9 cellular contexts compared by ENCODE assay signal in the genomic region with DNA sequence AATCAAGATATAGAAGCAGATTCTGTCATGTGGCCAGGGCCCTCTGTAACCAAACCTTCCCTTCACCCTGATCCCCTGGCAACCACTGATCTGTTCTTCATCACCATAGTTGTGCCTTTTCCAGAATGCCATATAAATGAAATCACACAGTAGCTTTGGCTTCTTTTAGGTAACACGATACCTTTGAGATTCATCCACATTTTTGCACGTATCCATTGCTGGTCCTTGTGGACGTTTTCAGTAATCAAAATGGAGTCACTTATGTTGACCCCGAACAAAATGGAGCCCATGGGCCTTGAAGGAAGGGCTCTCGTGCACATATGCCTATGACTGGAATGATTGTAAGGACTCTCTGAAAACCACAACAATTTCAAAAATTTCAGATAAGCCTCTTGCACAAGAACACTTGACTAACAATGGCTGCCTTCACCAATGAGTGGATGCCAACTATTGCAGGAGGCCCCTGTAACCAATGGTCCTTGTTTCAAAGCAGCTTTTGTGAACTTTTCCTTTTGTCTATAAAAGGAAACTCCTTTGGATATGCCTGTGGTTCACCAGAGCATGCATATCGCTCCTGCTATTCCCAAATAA.
DNase-seq lines count a peak whose midpoint lies in the region; ATAC-seq and TF ChIP-seq lines count a peak whose summit lies in the region.
"Had no signal": no experiment of that assay in that cellular context is flagged by ENCODE, and none has a peak within 500 bp of the region (broad histone marks: within the 10 kb centered on the region; RNA-seq: fewer than 3 reads in every experiment).

No MANE protein-coding gene starts in this region.

- H3K27me3 Mint-ChIP-seq in Calu3 (ENCODE audit: unreplicated experiment) = no peaks in the 10 kb centered on the region
- H3K27me3 Mint-ChIP-seq in nephron (ENCODE audit: low read depth) = peaks cover 18% of the 10 kb centered on the region

- H3K4me3 Mint-ChIP-seq in Calu3 (ENCODE audit: low read depth, unreplicated experiment) (peak overlapping the region; percentile 3), nephron (peak overlapping the region in 2 of 3 experiments; percentile 24 to 46)

- CTCF ChIA-PET in Calu3 (lab: Charles Lee) = interaction anchor here (0.7 kb wide), 1 partner anchor 36 kb away, joined by 3 read pairs; no protein-coding TSS in a partner anchor

- TF ChIP-seq CTCF in Calu3 (IDR thresholded peaks at IDR 0.05; ENCODE audit: unreplicated experiment) = no peak
- TF ChIP-seq CTCF in cardiac fibroblast (IDR thresholded peaks at IDR 0.05; ENCODE audit: low read depth, low read length) = no peak
- no peak for TF ChIP-seq CTCF in nephron (IDR thresholded peaks at IDR 0.05; ENCODE audit: unreplicated experiment in 3 of 3)

- ATAC-seq in GM21367 (IDR thresholded peaks at IDR 0.05; ENCODE audit: unreplicated experiment) (no peak), HG02798 (IDR thresholded peaks at IDR 0.05; ENCODE audit: poor library complexity, unreplicated experiment) (no peak), HG02973 (IDR thresholded peaks at IDR 0.05; ENCODE audit: unreplicated experiment) (no peak), GM18867 (IDR thresholded peaks at IDR 0.05; ENCODE audit: unreplicated experiment) (no peak)

- peaks cover 2% of the 10 kb centered on the region for H3K9me3 Mint-ChIP-seq in Calu3 (ENCODE audit: low read depth, unreplicated experiment)
- H3K9me3 Mint-ChIP-seq in nephron = no peaks in the 10 kb centered on the region

- H3K27ac Mint-ChIP-seq in Calu3 (ENCODE audit: unreplicated experiment) (peak overlapping the region; percentile 69), nephron (peak overlapping the region; percentile 48 to 90 (median 61))

- H3K36me3 Mint-ChIP-seq in Calu3 (ENCODE audit: insufficient read depth, unreplicated experiment) = peaks cover 5% of the 10 kb centered on the region
- no peaks in the 10 kb centered on the region for H3K36me3 Mint-ChIP-seq in nephron (ENCODE audit: low read depth)

- intact Hi-C loops in Calu3 (cut with micrococcal nuclease; ENCODE audit: unreplicated experiment) = no loop called here

- peak; percentile 75 for DNase-seq in Calu3
- peak; percentile 80 for DNase-seq in NCI-H2029 treated with DMSO at 0.1 percent for 48 hours (lab: John Stamatoyannopoulos, UW)
- DNase-seq in cardiac fibroblast (ENCODE audit: low read depth in 2 of 2) = peak; percentile 95 to 99
- DNase-seq: amygdala had no signal

- peaks cover 49% of the 10 kb centered on the region for H3K4me1 Mint-ChIP-seq in Calu3 (ENCODE audit: low read depth, unreplicated experiment)
- H3K4me1 Mint-ChIP-seq in nephron = peaks cover 39% of the 10 kb centered on the region

- H3K4me3 ChIP-seq in cardiac fibroblast (replicated peaks in 1 of 2; ENCODE audit: low read depth in 2 of 2, low read length in 2 of 2) = no peak overlapping the region

- no TSS peak for BruUV-seq in Calu3 (replicated peaks; lab: Mats Ljungman, UMichigan)
